ENCODE assay signal across 1 cellular context in genomic region chr16:23537390-23537789, GRCh38.
TF ChIP-seq lines count a peak whose summit lies in the region.

No MANE protein-coding gene starts in this region.

TF ChIP-seq in HepG2, 621 proteins besides CTCF, POLR2A, EP300 and RAD21 (continued from another document and continues in another):
- no peak for TF ChIP-seq ZNF414 (CRISPR knock-in tag; IDR thresholded peaks at IDR 0.05)
- no peak for TF ChIP-seq POGK (CRISPR knock-in tag; conservative IDR thresholded peaks at IDR 0.05)
- no peak for TF ChIP-seq ZNF256 (CRISPR knock-in tag; conservative IDR thresholded peaks at IDR 0.05)
- TF ChIP-seq PREB (CRISPR knock-in tag; IDR thresholded peaks at IDR 0.05), result no peak
- TF ChIP-seq RELA (CRISPR knock-in tag; IDR thresholded peaks at IDR 0.05), result no peak
- TF ChIP-seq ZNF704 (CRISPR knock-in tag; IDR thresholded peaks at IDR 0.05; ENCODE audit: borderline replicate concordance), result no peak
- no peak for TF ChIP-seq ZFX (CRISPR knock-in tag; IDR thresholded peaks at IDR 0.05; ENCODE audit: low read depth)
- no peak for TF ChIP-seq DNMT1 (CRISPR knock-in tag; IDR thresholded peaks at IDR 0.05)
- no peak for TF ChIP-seq TAF1 (CRISPR knock-in tag; IDR thresholded peaks at IDR 0.05)
- TF ChIP-seq ZFP36L2 (CRISPR knock-in tag; IDR thresholded peaks at IDR 0.05), result no peak
- no peak for TF ChIP-seq SOX13 (IDR thresholded peaks at IDR 0.05)
- 0 out of 4 replicates have a peak, but pooled peaks of 1 of the 2 experiments have one; percentile 11 for TF ChIP-seq SOX13 (CRISPR knock-in tag; conservative IDR thresholded peaks at IDR 0.05 in 1 of 2, IDR thresholded peaks at IDR 0.05 in 1 of 2)
- no peak for TF ChIP-seq ZNF468 (CRISPR knock-in tag; IDR thresholded peaks at IDR 0.05)
- TF ChIP-seq PATZ1 (CRISPR knock-in tag; IDR thresholded peaks at IDR 0.05), result no peak
- TF ChIP-seq SRSF1 (optimal IDR thresholded peaks at IDR 0.05; ENCODE audit: low read depth, low read length), result no peak
- no peak for TF ChIP-seq NONO (IDR thresholded peaks at IDR 0.05)
- TF ChIP-seq NONO (CRISPR knock-in tag; conservative IDR thresholded peaks at IDR 0.05), result no peak
- no peak for TF ChIP-seq PAX8 (CRISPR knock-in tag; IDR thresholded peaks at IDR 0.05; ENCODE audit: borderline replicate concordance)
- no peak for TF ChIP-seq BCLAF1 (IDR thresholded peaks at IDR 0.05)
- TF ChIP-seq GPBP1L1 (CRISPR knock-in tag; IDR thresholded peaks at IDR 0.05), result no peak
- TF ChIP-seq CEBPZ (IDR thresholded peaks at IDR 0.05; ENCODE audit: low read length), result no peak
- TF ChIP-seq ZNF510 (CRISPR knock-in tag; IDR thresholded peaks at IDR 0.05; ENCODE audit: low read depth), result no peak
- TF ChIP-seq STAT5B (CRISPR knock-in tag; IDR thresholded peaks at IDR 0.05), result no peak
- TF ChIP-seq GTF2F1 (IDR thresholded peaks at IDR 0.05; ENCODE audit: low read length), result no peak
- no peak for TF ChIP-seq ZNF383 (CRISPR knock-in tag; IDR thresholded peaks at IDR 0.05; ENCODE audit: borderline replicate concordance)
- no peak for TF ChIP-seq ZMYM2 (CRISPR knock-in tag; IDR thresholded peaks at IDR 0.05)
- TF ChIP-seq RBM22 (optimal IDR thresholded peaks at IDR 0.05; ENCODE audit: low read length), result no peak
- no peak for TF ChIP-seq RORA (CRISPR knock-in tag; IDR thresholded peaks at IDR 0.05)
- TF ChIP-seq ZNF18 (CRISPR knock-in tag; IDR thresholded peaks at IDR 0.05; ENCODE audit: insufficient replicate concordance), result no peak
- no peak for TF ChIP-seq STAT6 (CRISPR knock-in tag; IDR thresholded peaks at IDR 0.05; ENCODE audit: borderline replicate concordance)
- no peak for TF ChIP-seq TRIM24 (CRISPR knock-in tag; IDR thresholded peaks at IDR 0.05)
- no peak for TF ChIP-seq ZBTB43 (CRISPR knock-in tag; conservative IDR thresholded peaks at IDR 0.05)
- TF ChIP-seq MXD1 (CRISPR knock-in tag; IDR thresholded peaks at IDR 0.05), result no peak
- TF ChIP-seq ETS1 (CRISPR knock-in tag; IDR thresholded peaks at IDR 0.05), result no peak
